19 cellular contexts compared by ENCODE assay signal in the genomic region with DNA sequence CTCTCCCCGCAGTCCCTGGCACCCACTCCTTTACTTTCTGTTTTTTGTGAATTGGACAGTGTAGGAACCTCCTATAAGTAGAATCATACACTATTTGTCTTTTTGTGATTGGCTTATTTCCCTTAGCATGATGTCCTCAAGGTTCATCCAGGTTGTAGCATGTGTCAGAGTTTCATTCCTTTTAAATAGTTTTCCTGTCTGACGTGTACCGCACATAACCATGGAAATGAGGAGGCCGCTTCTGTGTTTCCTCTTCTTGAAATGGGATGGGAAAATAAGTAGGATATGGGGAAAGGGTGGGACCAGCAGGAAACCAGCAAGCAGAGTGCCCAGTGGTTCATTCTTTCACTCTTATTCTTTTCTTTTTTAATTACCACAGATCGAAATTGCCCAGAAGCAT.
A peak's percentile ranks its signal among the peaks of the same experiment; 100 is the strongest.
DNase-seq lines count a peak whose midpoint lies in the region; ATAC-seq, FAIRE-seq and TF ChIP-seq lines count a peak whose summit lies in the region.
"Had no signal": no experiment of that assay in that cellular context is flagged by ENCODE, and none has a peak within 500 bp of the region (broad histone marks: within the 10 kb centered on the region; RNA-seq: fewer than 3 reads in every experiment).

No MANE protein-coding gene starts in this region.

- TF ChIP-seq CTCF in RWPE2 (IDR thresholded peaks at IDR 0.05; ENCODE audit: poor library complexity, severe bottlenecking) (no peak), bronchial epithelial cell (IDR thresholded peaks at IDR 0.05; ENCODE audit: insufficient read depth, low read length, severe bottlenecking) (no peak), gastroesophageal sphincter (IDR thresholded peaks at IDR 0.05) (no peak), parathyroid adenoma (IDR thresholded peaks at IDR 0.05) (no peak)

- ATAC-seq in RWPE2 (ENCODE audit: low read depth): no peak
- no peak for ATAC-seq in gastroesophageal sphincter
- no peak for ATAC-seq in GM19328 (IDR thresholded peaks at IDR 0.05; ENCODE audit: unreplicated experiment)

- no peak for DNase-seq in RWPE2 (ENCODE audit: low spot score)
- peak; percentile 81 for DNase-seq in bronchial epithelial cell (ENCODE audit: low read depth)
- no peak for DNase-seq in activated T-cell treated with anti-CD3 and anti-CD28 coated beads, Interleukin-2, amount 50 U/mL, for 48 hours
- DNase-seq in NCI-H1092 (lab: John Stamatoyannopoulos, UW): no peak
- DNase-seq in NCI-H748 (lab: John Stamatoyannopoulos, UW; ENCODE audit: unreplicated experiment): no peak
- DNase-seq: AML-193, Calu3, KG1, NCI-H1092 treated with DMSO at 0.1 percent for 48 hours, NCI-H1694, NCI-H2107, NCI-H226, NCI-H526 treated with DMSO at 0.1 percent for 48 hours, PC-9, SHP77 had no signal

- no peak overlapping the region for H3K4me2 ChIP-seq in parathyroid adenoma (ENCODE audit: low read length)
- H3K4me2 ChIP-seq: PC-9 had no signal

- H3K79me2 ChIP-seq in parathyroid adenoma: no peaks in the 10 kb centered on the region

- no peak for TF ChIP-seq EP300 in gastroesophageal sphincter (IDR thresholded peaks at IDR 0.05)

- no peak for TF ChIP-seq POLR2A in gastroesophageal sphincter (IDR thresholded peaks at IDR 0.05)

- H3K4me3 ChIP-seq in RWPE2 (ENCODE audit: severe bottlenecking) (no peak overlapping the region), bronchial epithelial cell (ENCODE audit: low read depth, low read length) (no peak overlapping the region), gastroesophageal sphincter (no peak overlapping the region), parathyroid adenoma (ENCODE audit: low read depth, low read length) (no peak overlapping the region)
- H3K4me3 ChIP-seq: PC-9 had no signal

- H3K27me3 ChIP-seq in RWPE2 (ENCODE audit: insufficient read depth, poor library complexity, severe bottlenecking): no peaks in the 10 kb centered on the region
- H3K27me3 ChIP-seq in bronchial epithelial cell (ENCODE audit: control insufficient read depth, insufficient read depth, low read length): no peaks in the 10 kb centered on the region
- no peaks in the 10 kb centered on the region for H3K27me3 ChIP-seq in gastroesophageal sphincter
- no peaks in the 10 kb centered on the region for H3K27me3 ChIP-seq in parathyroid adenoma (ENCODE audit: control insufficient read depth, insufficient read depth, low read length)

- FAIRE-seq in bronchial epithelial cell (lab: Jason Lieb, UNC): no peak

- H3K4me1 ChIP-seq in RWPE2 (ENCODE audit: insufficient read depth, poor library complexity, severe bottlenecking) (peaks cover 7% of the 10 kb centered on the region), gastroesophageal sphincter (no peaks in the 10 kb centered on the region), parathyroid adenoma (no peaks in the 10 kb centered on the region)

- H3K27ac ChIP-seq in RWPE2 (ENCODE audit: poor library complexity, severe bottlenecking) (peak overlapping the region; percentile 31), gastroesophageal sphincter (peak overlapping the region in 3 of 4 donors; percentile 26 to 44 (median 28)), parathyroid adenoma (peak overlapping the region; percentile 57)
- H3K27ac ChIP-seq: HL-60, PC-9 had no signal

- no peak overlapping the region for H3K9ac ChIP-seq in parathyroid adenoma

- WGBS in gastroesophageal sphincter (ENCODE audit: low coverage in 1 of 2), 2 donors: 69 to 80% methylated on average over 2 to 5 of the region's 5 CpGs

- H3K36me3 ChIP-seq in RWPE2 (ENCODE audit: low read depth): peaks cover 75% of the 10 kb centered on the region
- H3K36me3 ChIP-seq in bronchial epithelial cell (ENCODE audit: control insufficient read depth, insufficient read depth, low read length): peaks cover 5% of the 10 kb centered on the region
- peaks cover 0 to 91% of the 10 kb centered on the region in 2 donors for H3K36me3 ChIP-seq in gastroesophageal sphincter
- no peaks in the 10 kb centered on the region for H3K36me3 ChIP-seq in parathyroid adenoma (ENCODE audit: control insufficient read depth, insufficient read depth, low read length)

- no peak overlapping the region for H2AFZ ChIP-seq in parathyroid adenoma
- H2AFZ ChIP-seq: PC-9 had no signal

- H3K9me3 ChIP-seq in RWPE2 (ENCODE audit: severe bottlenecking) (no peaks in the 10 kb centered on the region), gastroesophageal sphincter (no peaks in the 10 kb centered on the region), parathyroid adenoma (ENCODE audit: control insufficient read depth, low read length) (no peaks in the 10 kb centered on the region)
